In genomic region chr1:186311375-186312051, GRCh38 we compare ENCODE assay signal across 1 cellular context.
TF ChIP-seq lines count a peak whose summit lies in the region.

No MANE protein-coding gene starts in this region.

TF ChIP-seq in HepG2, 621 proteins besides CTCF, POLR2A, EP300 and RAD21:
- no peak for TF ChIP-seq NCOR1 (IDR thresholded peaks at IDR 0.05; ENCODE audit: borderline replicate concordance, low read length)
- no peak for TF ChIP-seq PCBP2 (optimal IDR thresholded peaks at IDR 0.05; ENCODE audit: low read depth, low read length, poor library complexity, severe bottlenecking)
- TF ChIP-seq ZNF205 (CRISPR knock-in tag; IDR thresholded peaks at IDR 0.05) = no peak
- TF ChIP-seq ZNF790 (CRISPR knock-in tag; IDR thresholded peaks at IDR 0.05; ENCODE audit: borderline replicate concordance) = no peak
- TF ChIP-seq SYNCRIP (IDR thresholded peaks at IDR 0.05; ENCODE audit: insufficient read depth, low read depth, low read length) = no peak
- no peak for TF ChIP-seq ZFY (CRISPR knock-in tag; IDR thresholded peaks at IDR 0.05)
- no peak for TF ChIP-seq ZNF18 (CRISPR knock-in tag; IDR thresholded peaks at IDR 0.05; ENCODE audit: insufficient replicate concordance)
- no peak for TF ChIP-seq NR2F6 (IDR thresholded peaks at IDR 0.05)
- TF ChIP-seq NR2F6 (CRISPR knock-in tag; IDR thresholded peaks at IDR 0.05) = no peak
- no peak for TF ChIP-seq CCAR2 (optimal IDR thresholded peaks at IDR 0.05; ENCODE audit: low read depth, low read length)
